Comparison of ENCODE assay signal across 32 cellular contexts in the genomic region with DNA sequence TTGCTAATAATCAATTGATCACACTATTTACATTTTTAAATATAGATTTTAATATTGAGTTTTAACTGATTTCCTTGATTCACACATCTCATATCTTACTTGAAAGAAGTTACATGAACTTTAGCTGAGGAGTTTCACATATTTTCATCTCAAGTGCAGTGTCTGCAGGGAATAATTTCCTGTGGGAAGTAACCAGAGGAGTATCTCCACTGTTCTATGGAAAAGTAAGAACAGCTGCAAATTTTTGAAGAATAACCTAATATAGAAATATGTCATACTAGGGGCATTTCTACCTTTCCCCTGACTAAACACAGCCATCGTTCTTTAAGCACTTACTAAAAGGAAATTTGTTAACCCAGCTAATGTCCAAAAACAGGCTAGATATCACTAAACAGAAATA.
"Had no signal": no experiment of that assay in that cellular context is flagged by ENCODE, and none has a peak within 500 bp of the region (broad histone marks: within the 10 kb centered on the region; RNA-seq: fewer than 3 reads in every experiment).

No MANE protein-coding gene starts in this region.

- H3K27ac ChIP-seq: adrenal gland, body of pancreas, brain microvascular endothelial cell, breast epithelium, VCaP had no signal

- ATAC-seq: activated CD8-positive, alpha-beta T cell treated with anti-CD3 and anti-CD28 coated beads for 36 hours; activated naive CD4-positive, alpha-beta T cell treated with anti-CD3 and anti-CD28 coated beads, Interleukin-2, amount 50 U/mL, for 72 hours; activated T-cell treated with anti-CD3 and anti-CD28 coated beads, Interleukin-2, amount 50 U/mL, for 4 hours; activated T-cell treated with anti-CD3 and anti-CD28 coated beads, Interleukin-2, amount 50 U/mL, for 72 hours; activated T-helper 17 cell treated with anti-CD3 and anti-CD28 coated beads, Interleukin-2, amount 50 U/mL, for 72 hours; body of pancreas had no signal

- H3K4me1 ChIP-seq: adrenal gland, breast epithelium had no signal

- H3K36me3 ChIP-seq: adrenal gland, brain microvascular endothelial cell, breast epithelium had no signal

- DNase-seq: activated B cell treated with CpG ODN at 0.5 μM for 24 hours; activated CD4-positive, alpha-beta memory T cell treated with anti-CD3 and anti-CD28 coated beads for 36 hours; activated CD4-positive, alpha-beta T cell treated with anti-CD3 and anti-CD28 coated beads for 4 hours; activated CD4-positive, alpha-beta T cell treated with anti-CD3 and anti-CD28 coated beads, Interleukin-2, amount 10 ng/mL, durations not matched to agents 24 days and 14 days; activated CD4-positive, alpha-beta T cell treated with anti-CD3 and anti-CD28 coated beads, Interleukin-2, amount 50 U/mL, for 1 hour; activated CD4-positive, alpha-beta T cell treated with anti-CD3 and anti-CD28 coated beads, Interleukin-2, amount 50 U/mL, for 4 hours; activated CD4-positive, CD25-positive, alpha-beta regulatory T cell treated with anti-CD3 and anti-CD28 coated beads, Interleukin-2, amount 50 U/mL, for 72 hours; activated CD8-positive, alpha-beta memory T cell treated with anti-CD3 and anti-CD28 coated beads, Interleukin-2, amount 50 U/mL, for 4 hours; activated CD8-positive, alpha-beta T cell treated with anti-CD3 and anti-CD28 coated beads for 36 hours; activated effector memory CD4-positive, alpha-beta T cell treated with anti-CD3 and anti-CD28 coated beads, Interleukin-2, amount 50 U/mL, for 16 hours; activated gamma-delta T cell treated with Interleukin-2 at 50 U/mL for 16 hours; activated naive CD4-positive, alpha-beta T cell; activated naive CD4-positive, alpha-beta T cell treated with anti-CD3 and anti-CD28 coated beads for 36 hours; activated naive CD4-positive, alpha-beta T cell treated with anti-CD3 and anti-CD28 coated beads, Interleukin-2, amount 50 U/mL, for 16 hours; activated naive CD8-positive, alpha-beta T cell treated with anti-CD3 and anti-CD28 coated beads for 36 hours; activated T-cell treated with anti-CD3 and anti-CD28 coated beads for 4 hours; activated T-cell treated with anti-CD3 and anti-CD28 coated beads, Interleukin-2, amount 50 U/mL, for 1 hour; activated T-cell treated with anti-CD3 and anti-CD28 coated beads, Interleukin-2, amount 50 U/mL, for 4 hours; activated T-cell treated with anti-CD3 and anti-CD28 coated beads, Interleukin-2, amount 50 U/mL, for 72 hours; adrenal gland; amniotic stem cell; aorta; body of pancreas; brain microvascular endothelial cell; central memory CD4-positive, alpha-beta T cell; T-helper 1 cell; T-helper 2 cell; T-helper 9 cell had no signal

- H3K27me3 ChIP-seq: adrenal gland, body of pancreas, brain microvascular endothelial cell, breast epithelium had no signal

- H3K4me3 ChIP-seq: adrenal gland, body of pancreas, breast epithelium had no signal

- H3K9me3 ChIP-seq: adrenal gland, body of pancreas, breast epithelium had no signal
